Comparison of ENCODE assay signal across 25 cellular contexts in the genomic region with DNA sequence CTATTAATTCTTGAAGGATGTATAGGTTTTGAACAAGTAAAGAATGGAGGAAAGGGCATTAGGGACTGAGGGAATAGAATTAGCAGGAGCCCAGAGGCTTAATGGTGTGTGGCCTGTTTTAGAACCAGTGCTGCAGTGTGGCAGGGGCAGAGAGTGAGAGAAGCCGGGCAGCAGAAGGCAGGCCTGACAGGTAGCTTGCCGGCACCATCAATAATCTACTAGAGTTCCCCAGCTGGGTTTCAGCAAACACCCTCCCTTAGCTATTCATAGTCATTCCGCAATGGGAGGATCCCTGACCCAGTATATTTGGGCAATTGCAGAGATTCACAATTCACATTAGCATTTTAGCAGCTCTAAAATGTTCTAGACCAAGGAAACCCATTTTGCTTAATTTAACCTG.
"Had no signal": no experiment of that assay in that cellular context is flagged by ENCODE, and none has a peak within 500 bp of the region (broad histone marks: within the 10 kb centered on the region; RNA-seq: fewer than 3 reads in every experiment).

No MANE protein-coding gene starts in this region.

- H3K4me3 ChIP-seq: lung, mucosa of descending colon, prostate gland, right atrium auricular region, smooth muscle cell, stomach, tibial nerve, upper lobe of left lung had no signal

- H3K36me3 ChIP-seq: prostate gland, right atrium auricular region, stomach, tibial nerve, upper lobe of left lung had no signal

- H3K27me3 ChIP-seq: right atrium auricular region, stomach, tibial nerve, upper lobe of left lung had no signal

- H3K9me3 ChIP-seq: mucosa of descending colon, prostate gland, right atrium auricular region, stomach, tibial nerve, upper lobe of left lung had no signal

- DNase-seq: cortex of kidney; effector memory CD8-positive, alpha-beta T cell; erythroblast; hypothalamus; mucosa of descending colon; naive B cell; stimulated activated CD4-positive, alpha-beta T cell treated with anti-CD3 and anti-CD28 coated beads, Interleukin-12 subunit alpha, Interleukin-12 subunit beta, amount 100 ng/mL, for 4 hours; stimulated activated CD4-positive, alpha-beta T cell treated with anti-CD3 and anti-CD28 coated beads, Interleukin-1b, Interleukin-23, amount 100 ng/mL, for 48 hours; stimulated activated CD4-positive, alpha-beta T cell treated with anti-CD3 and anti-CD28 coated beads, Interleukin-4, amount 100 ng/mL, for 24 hours; stimulated activated naive CD4-positive, alpha-beta T cell treated with Interleukin-2 at 50 U/mL for 16 hours; stomach; upper lobe of left lung had no signal

- H3K4me1 ChIP-seq: parathyroid adenoma, prostate gland had no signal

- FAIRE-seq: endometrium, frontal cortex, keratinocyte, urothelium cell line had no signal

- ATAC-seq: effector memory CD8-positive, alpha-beta T cell; mucosa of descending colon; natural killer cell treated with Interleukin-12 subunit alpha and Interleukin-12 subunit beta and Interleukin-15 and Interleukin-18, amount 100 ng/mL, for 72 hours; sciatic nerve; stimulated activated effector memory CD8-positive, alpha-beta T cell treated with anti-CD3 and anti-CD28 coated beads, Interleukin-12 subunit alpha, Interleukin-12 subunit beta, amount 100 ng/mL, for 72 hours had no signal

- H3K27ac ChIP-seq: parathyroid adenoma, prostate gland, stomach, upper lobe of left lung had no signal
